8 cellular contexts compared by ENCODE assay signal in genomic region chr19:12872941-12873890, GRCh38. TPM values are rescaled to one million over a fixed set of nuclear protein-coding genes. Genes with fewer than 3 reads are reported as not detected.
DNase-seq lines count a peak whose midpoint lies in the region; ATAC-seq and TF ChIP-seq lines count a peak whose summit lies in the region.

No MANE protein-coding gene starts in this region.

- H3K9me3 ChIP-seq in SJCRH30 (replicated peaks) = no peaks in the 10 kb centered on the region; the same call in 1 of the 2 replicates

- H3K36me3 ChIP-seq in SJCRH30 = 0 out of 2 replicates have a peak, but pooled peaks cover 2% of the 10 kb centered on the region
- H3K36me3 ChIP-seq in brain microvascular endothelial cell (replicated peaks) = no peaks in the 10 kb centered on the region

- H3K27me3 ChIP-seq in SJCRH30 (no peaks in the 10 kb centered on the region), brain microvascular endothelial cell (replicated peaks) (no peaks in the 10 kb centered on the region)

- DNase-seq in NCI-H1417 (lab: John Stamatoyannopoulos, UW) (peak; percentile 9 to 77 (median 41)), NCI-H1417 treated with DMSO at 0.1 percent for 48 hours (lab: John Stamatoyannopoulos, UW) (no peak), SJCRH30 (peak; percentile 63), brain microvascular endothelial cell (peak; percentile 52), kidney tubule cell (ENCODE audit: low spot score) (peak; percentile 67)
- peak; percentile 60 for DNase-seq in stimulated activated naive CD8-positive, alpha-beta T cell treated with anti-CD3 and anti-CD28 coated beads, Interleukin-15, Interleukin-2, amounts not matched to agents 100 U/mL and 50 U/mL, for 24 hours

- in situ Hi-C loops in brain microvascular endothelial cell (cut with HindIII; ENCODE audit: low pct_ligation_motif_present, low sequenced_read_pairs) = no loop called here

- TF ChIP-seq POLR2A in GM18505 (IDR thresholded peaks at IDR 0.05; ENCODE audit: borderline replicate concordance, extremely low read depth, insufficient read depth, insufficient read length) = no peak

- H3K27ac ChIP-seq in SJCRH30 (no peak overlapping the region), brain microvascular endothelial cell (no peak overlapping the region)

- H3K4me3 ChIP-seq in SJCRH30 (no peak overlapping the region), brain microvascular endothelial cell (ENCODE audit: low read depth, low read length) (peak overlapping the region; percentile 5)

- H3K4me1 ChIP-seq in SJCRH30 = no peaks in the 10 kb centered on the region

- peak; percentile 28 for ATAC-seq in stimulated activated naive CD8-positive, alpha-beta T cell treated with anti-CD3 and anti-CD28 coated beads, Interleukin-15, Interleukin-2, amounts not matched to agents 100 U/mL and 50 U/mL, for 24 hours
- ATAC-seq in GM21390 (IDR thresholded peaks at IDR 0.05; ENCODE audit: unreplicated experiment) (no peak), GM18505 (IDR thresholded peaks at IDR 0.05; ENCODE audit: unreplicated experiment) (no peak)

- TF ChIP-seq CTCF in brain microvascular endothelial cell (IDR thresholded peaks at IDR 0.05; ENCODE audit: low read depth, low read length, missing control alignments) = no peak

RNA-seq across cellular contexts. Expression of gene DNASE2, which starts 8.0 kb away (rescaled TPM):
- total RNA-seq in SJCRH30 (2014; rRNA removed; shearing (Covaris generic)) = 16.4 and 16.8 TPM in 2 replicates

RNA-seq across cellular contexts. Expression of gene KLF1, which starts 13.8 kb away (rescaled TPM):
- 0.06 TPM in 1 of 2 replicates, not detected in the other for total RNA-seq in SJCRH30 (2014; rRNA removed; shearing (Covaris generic))

RNA-seq across cellular contexts. Expression of gene GCDH, which starts 17.7 kb away (rescaled TPM):
- 29.7 and 33.6 TPM in 2 replicates for total RNA-seq in SJCRH30 (2014; rRNA removed; shearing (Covaris generic))

RNA-seq across cellular contexts. Expression of gene MAST1, which starts 34.9 kb away (rescaled TPM):
- total RNA-seq in SJCRH30 (2014; rRNA removed; shearing (Covaris generic)) = 4.3 and 5.6 TPM in 2 replicates

RNA-seq across cellular contexts. Expression of gene RTBDN, which starts 38.8 kb away (rescaled TPM):
- 0.45 TPM in 1 of 2 replicates, not detected in the other for total RNA-seq in SJCRH30 (2014; rRNA removed; shearing (Covaris generic))
